ENCODE assay signal across 10 cellular contexts in genomic region chr6:51618563-51618962, GRCh38.
DNase-seq lines count a peak whose midpoint lies in the region; ATAC-seq, FAIRE-seq and TF ChIP-seq lines count a peak whose summit lies in the region.
"Had no signal": no experiment of that assay in that cellular context is flagged by ENCODE, and none has a peak within 500 bp of the region (broad histone marks: within the 10 kb centered on the region; RNA-seq: fewer than 3 reads in every experiment).

No MANE protein-coding gene starts in this region.

- no peaks in the 10 kb centered on the region for H3K27me3 ChIP-seq in left lung

- no peak for TF ChIP-seq POLR2A in H54 (IDR thresholded peaks at IDR 0.05; ENCODE audit: low read depth, low read length)

- no peak for DNase-seq in H54 (ENCODE audit: insufficient read length, low spot score)
- DNase-seq in RKO (ENCODE audit: low spot score): peak; percentile 12
- no peak for DNase-seq in left lung
- no peak for DNase-seq in EL
- DNase-seq in NCI-H1092 (lab: John Stamatoyannopoulos, UW): no peak
- DNase-seq: activated naive CD8-positive, alpha-beta T cell treated with anti-CD3 and anti-CD28 coated beads, Interleukin-2, amount 10 ng/mL, durations not matched to agents 7 days and 5 days had no signal

- no peaks in the 10 kb centered on the region for H3K4me1 ChIP-seq in left lung

- H3K27ac ChIP-seq in C4-2B (no peak overlapping the region), left lung (no peak overlapping the region)

- peak; percentile 60 for FAIRE-seq in H54 (lab: Jason Lieb, UNC)

- no peak overlapping the region for H3K4me3 ChIP-seq in left lung

- no peaks in the 10 kb centered on the region for H3K36me3 ChIP-seq in left lung

- TF ChIP-seq CTCF in C4-2B (conservative IDR thresholded peaks at IDR 0.05): peak; percentile 64
- TF ChIP-seq CTCF in left lung (IDR thresholded peaks at IDR 0.05): peak; percentile 33 to 34

- ATAC-seq in left lung (peak; percentile 39), GM19397 (IDR thresholded peaks at IDR 0.05; ENCODE audit: unreplicated experiment) (no peak), esophagus mucosa (no peak)
- ATAC-seq: stimulated activated effector memory CD8-positive, alpha-beta T cell treated with anti-CD3 and anti-CD28 coated beads, Interleukin-12 subunit alpha, Interleukin-12 subunit beta, amount 100 ng/mL, for 72 hours had no signal

- H3K9me3 ChIP-seq in left lung: no peaks in the 10 kb centered on the region

- intact Hi-C loops in left lung (cut with DNase I): no loop called here
